In the genomic region with DNA sequence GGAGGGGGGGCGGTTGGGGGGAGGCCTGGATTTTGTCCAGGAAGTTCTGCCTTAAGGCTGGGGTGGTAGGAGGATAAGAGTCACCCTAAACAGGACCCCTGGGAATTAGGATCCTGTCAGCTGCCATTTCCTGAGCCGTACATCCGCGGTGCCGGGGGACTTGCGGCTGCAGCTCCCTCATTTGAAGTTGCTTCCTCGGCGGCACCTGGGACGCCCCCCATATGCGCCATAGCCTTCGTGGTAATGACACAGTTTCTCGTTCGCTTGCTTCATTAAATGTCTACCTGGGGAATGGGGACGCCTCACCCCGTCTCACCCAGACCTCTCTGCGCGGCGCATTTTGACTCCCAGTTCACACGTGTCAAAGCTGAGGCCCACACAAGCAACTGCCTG, we compare ENCODE assay signal across 13 cellular contexts. TPM values are rescaled to one million over a fixed set of nuclear protein-coding genes. Genes with fewer than 3 reads are reported as not detected.
A peak's percentile ranks its signal among the peaks of the same experiment; 100 is the strongest.
DNase-seq lines count a peak whose midpoint lies in the region; ATAC-seq and TF ChIP-seq lines count a peak whose summit lies in the region.
"Had no signal": no experiment of that assay in that cellular context is flagged by ENCODE, and none has a peak within 500 bp of the region (broad histone marks: within the 10 kb centered on the region; RNA-seq: fewer than 3 reads in every experiment).

No MANE protein-coding gene starts in this region.

- peaks cover 86% of the 10 kb centered on the region for H3K4me1 ChIP-seq in left ventricle myocardium inferior
- H3K4me1 ChIP-seq in mesenchymal stem cell (ENCODE audit: control insufficient read depth, insufficient read depth, low read depth, low read length): peaks cover 43% of the 10 kb centered on the region
- H3K4me1 ChIP-seq in vagina: peaks cover 70% of the 10 kb centered on the region

- no peaks in the 10 kb centered on the region for H3K79me1 ChIP-seq in mesenchymal stem cell (replicated peaks; ENCODE audit: low read length, poor library complexity, severe bottlenecking)

- H3K9ac ChIP-seq in mesenchymal stem cell (ENCODE audit: low read length): peak overlapping the region; percentile 12

- DNase-seq in left ventricle myocardium inferior: no peak
- DNase-seq in Right ventricle myocardium inferior (ENCODE audit: missing footprints): no peak
- DNase-seq in mesenchymal stem cell: no peak
- DNase-seq in vagina (ENCODE audit: extremely low spot score in 2 of 2): no peak
- no peak for DNase-seq in NCI-H2029 (lab: John Stamatoyannopoulos, UW)
- no peak for DNase-seq in NCI-H748 (lab: John Stamatoyannopoulos, UW; ENCODE audit: unreplicated experiment)
- no peak for DNase-seq in activated effector memory CD4-positive, alpha-beta T cell treated with Interleukin-2 at 50 U/mL for 16 hours

- H3K4me3 ChIP-seq in left ventricle myocardium inferior (peak overlapping the region; percentile 53), mesenchymal stem cell (ENCODE audit: insufficient read depth in 1 of 2, low read depth in 1 of 2, low read length in 2 of 2) (no peak overlapping the region), vagina (no peak overlapping the region)
- H3K4me3 ChIP-seq: thyroid gland had no signal

- H3K9me3 ChIP-seq in left ventricle myocardium inferior (replicated peaks) (no peaks in the 10 kb centered on the region), mesenchymal stem cell (ENCODE audit: control insufficient read depth, low read length) (no peaks in the 10 kb centered on the region), vagina (no peaks in the 10 kb centered on the region)
- H3K9me3 ChIP-seq: thyroid gland had no signal

- no peak overlapping the region for H3K18ac ChIP-seq in mesenchymal stem cell (ENCODE audit: low read depth in 1 of 2, low read length in 2 of 2)

- H2AFZ ChIP-seq in mesenchymal stem cell (ENCODE audit: low read depth, low read length): no peak overlapping the region

- TF ChIP-seq CTCF in left ventricle myocardium inferior (IDR thresholded peaks at IDR 0.05; ENCODE audit: borderline replicate concordance) (no peak), vagina (IDR thresholded peaks at IDR 0.05) (no peak)

- H3K36me3 ChIP-seq in left ventricle myocardium inferior (no peaks in the 10 kb centered on the region), mesenchymal stem cell (ENCODE audit: control insufficient read depth in 1 of 2, insufficient read depth in 2 of 2, low read depth in 1 of 2, low read length in 2 of 2) (no peaks in the 10 kb centered on the region), vagina (no peaks in the 10 kb centered on the region)
- H3K36me3 ChIP-seq: thyroid gland had no signal

- no peak overlapping the region for H3K4ac ChIP-seq in mesenchymal stem cell (ENCODE audit: low read depth in 1 of 2, low read length in 2 of 2)

- H4K91ac ChIP-seq in mesenchymal stem cell (ENCODE audit: low read length): no peak overlapping the region

- no peak overlapping the region for H2BK120ac ChIP-seq in mesenchymal stem cell (ENCODE audit: low read depth, low read length)

- H3K4me2 ChIP-seq in mesenchymal stem cell (ENCODE audit: low read length, poor library complexity, severe bottlenecking): no peak overlapping the region

- H2BK15ac ChIP-seq in mesenchymal stem cell (ENCODE audit: low read depth, poor library complexity, severe bottlenecking): no peak overlapping the region

- no peak for ATAC-seq in Right ventricle myocardium inferior

- H3K27me3 ChIP-seq in left ventricle myocardium inferior (ENCODE audit: low read depth): peaks cover 41% of the 10 kb centered on the region
- H3K27me3 ChIP-seq in mesenchymal stem cell (ENCODE audit: control insufficient read depth in 1 of 2, insufficient read depth in 1 of 2, low read length in 2 of 2): peaks cover 0 to 23% of the 10 kb centered on the region in 2 experiments
- H3K27me3 ChIP-seq in vagina: no peaks in the 10 kb centered on the region
- H3K27me3 ChIP-seq: thyroid gland had no signal

- no peak overlapping the region for H4K8ac ChIP-seq in mesenchymal stem cell (ENCODE audit: low read length)

- H3K23ac ChIP-seq in mesenchymal stem cell (ENCODE audit: low read length in 2 of 2): no peak overlapping the region

- H2BK5ac ChIP-seq in mesenchymal stem cell (ENCODE audit: low read depth, low read length, poor library complexity, severe bottlenecking): no peak overlapping the region

- no peak overlapping the region for H3K14ac ChIP-seq in mesenchymal stem cell (ENCODE audit: low read length in 2 of 2)

- WGBS in adipose tissue, 3 donors: 37 to 84% (median 51%) methylated on average over 18 to 19 of the region's 19 CpGs
- WGBS in mesenchymal stem cell: 90% methylated on average over 19 of the region's 19 CpGs

- H2AK5ac ChIP-seq in mesenchymal stem cell (ENCODE audit: low read length, severe bottlenecking): no peak overlapping the region

- no peak overlapping the region for H2BK12ac ChIP-seq in mesenchymal stem cell (ENCODE audit: low read length in 2 of 2)

- intact Hi-C loops in left ventricle myocardium inferior (cut with micrococcal nuclease) (no loop called here), Right ventricle myocardium inferior (cut with DNase I) (loop anchor here (2.0 kb wide), 1 partner anchor 35 kb away; no protein-coding TSS in a partner anchor), vagina (cut with DNase I) (no loop called here)

- TF ChIP-seq POLR2A in vagina (IDR thresholded peaks at IDR 0.05): no peak

- peak overlapping the region; percentile 90 for H3K27ac ChIP-seq in left ventricle myocardium inferior (replicated peaks)
- peak overlapping the region; percentile 19 for H3K27ac ChIP-seq in adipose tissue (ENCODE audit: low read depth, low read length)
- H3K27ac ChIP-seq in mesenchymal stem cell (ENCODE audit: low read length, poor library complexity, severe bottlenecking): no peak overlapping the region
- peak overlapping the region; percentile 60 for H3K27ac ChIP-seq in vagina

RNA-seq across cellular contexts. Expression of a gene that starts 55.1 kb away (rescaled TPM):
- total RNA-seq in left ventricle myocardium inferior (not detected), Right ventricle myocardium inferior (not detected), vagina (not detected)
- under 1 TPM in 2 of 3 donors, not detected in 1; 0.07 to 0.09 TPM for polyA plus RNA-seq in adipose tissue
- not detected for polyA plus RNA-seq in mesenchymal stem cell (2013, experiment 1 of 2)
- polyA plus RNA-seq in mesenchymal stem cell (2013, experiment 2 of 2): not detected
- total RNA-seq: activated T-helper 2 cell treated with anti-CD3 and anti-CD28 coated beads, Interferon-gamma antibody, Interleukin-2, Interleukin-4, amounts not matched to agents 10 μg/mL and 5 μg/mL and 100 μg/mL, durations not matched to agents 14 hours and 24 hours and 36 hours; neural crest cell; T-helper 2 cell treated with Interferon-gamma antibody and Interleukin-4, amounts not matched to agents 100 ng/mL and 5 ng/mL, for 36 hours; thyroid gland had no signal
- polyA plus RNA-seq: liver had no signal

RNA-seq across cellular contexts. Expression of a gene that starts 55.4 kb away (rescaled TPM):
- 8.6 TPM for total RNA-seq in left ventricle myocardium inferior
- 11.1 TPM for total RNA-seq in Right ventricle myocardium inferior
- polyA plus RNA-seq in adipose tissue: 10 to 100 TPM in 2 of 3 donors, 1 to 10 TPM in 1; 7.7 to 19.6 (median 10.7) TPM
- 0.03 TPM for polyA plus RNA-seq in mesenchymal stem cell (2013, experiment 1 of 2)
- polyA plus RNA-seq in mesenchymal stem cell (2013, experiment 2 of 2): 0.03 TPM
- total RNA-seq in vagina: 2.7 TPM
